ENCODE assay signal across 1 cellular context in genomic region chr11:46554205-46555162, GRCh38.
TF ChIP-seq lines count a peak whose summit lies in the region.

No MANE protein-coding gene starts in this region.

TF ChIP-seq in HEK293, 187 proteins besides CTCF, POLR2A, EP300 and RAD21 (continued from another document and continues in another):
- TF ChIP-seq RBAK (tag by site-specific recombination; IDR thresholded peaks at IDR 0.05) (no peak), ZNF10 (tag by site-specific recombination; IDR thresholded peaks at IDR 0.05) (no peak), ZBTB26 (tag by site-specific recombination; optimal IDR thresholded peaks at IDR 0.05) (no peak), ZNF777 (tag by site-specific recombination; IDR thresholded peaks at IDR 0.05; ENCODE audit: borderline replicate concordance) (no peak), ZSCAN16 (tag by site-specific recombination; IDR thresholded peaks at IDR 0.05) (no peak), MZF1 (tag by site-specific recombination; IDR thresholded peaks at IDR 0.05; ENCODE audit: borderline replicate concordance) (no peak), ZNF239 (tag by site-specific recombination; IDR thresholded peaks at IDR 0.05) (no peak), ZNF24 (tag by site-specific recombination; IDR thresholded peaks at IDR 0.05) (peak; percentile 64), SCRT2 (tag by site-specific recombination; IDR thresholded peaks at IDR 0.05) (peak; percentile 86), OSR2 (tag by site-specific recombination; IDR thresholded peaks at IDR 0.05) (peak; percentile 69; the same call in 1 of the 2 replicates), ZNF350 (tag by site-specific recombination; IDR thresholded peaks at IDR 0.05) (no peak), ZNF146 (tag by site-specific recombination; IDR thresholded peaks at IDR 0.05) (no peak), ZBTB17 (tag by site-specific recombination; IDR thresholded peaks at IDR 0.05) (peak; percentile 85), ZNF37A (tag by site-specific recombination; IDR thresholded peaks at IDR 0.05) (no peak), ZNF629 (tag by site-specific recombination; IDR thresholded peaks at IDR 0.05) (peak; percentile 76), IKZF3 (tag by site-specific recombination; IDR thresholded peaks at IDR 0.05) (peak; percentile 63), ZNF549 (tag by site-specific recombination; IDR thresholded peaks at IDR 0.05) (no peak), INSM2 (tag by site-specific recombination; IDR thresholded peaks at IDR 0.05) (0 out of 2 replicates have a peak, but pooled peaks have one; percentile 24), ZNF600 (tag by site-specific recombination; IDR thresholded peaks at IDR 0.05) (no peak; the same call in 1 of the 2 replicates), ZNF341 (tag by site-specific recombination; IDR thresholded peaks at IDR 0.05; ENCODE audit: low read depth) (no peak), ZNF596 (tag by site-specific recombination; IDR thresholded peaks at IDR 0.05) (no peak), ZNF140 (tag by site-specific recombination; IDR thresholded peaks at IDR 0.05) (no peak), ZNF394 (tag by site-specific recombination; IDR thresholded peaks at IDR 0.05; ENCODE audit: borderline replicate concordance) (no peak; the same call in 1 of the 2 replicates), ZNF529 (tag by site-specific recombination; IDR thresholded peaks at IDR 0.05; ENCODE audit: insufficient replicate concordance) (no peak), SP7 (tag by site-specific recombination; IDR thresholded peaks at IDR 0.05) (peak; percentile 70), YY2 (tag by site-specific recombination; IDR thresholded peaks at IDR 0.05) (no peak), ZNF404 (tag by site-specific recombination; IDR thresholded peaks at IDR 0.05) (no peak), ZNF747 (tag by site-specific recombination; IDR thresholded peaks at IDR 0.05) (no peak), ZNF521 (tag by site-specific recombination; IDR thresholded peaks at IDR 0.05) (no peak), ZNF792 (tag by site-specific recombination; IDR thresholded peaks at IDR 0.05) (no peak), ZNF514 (tag by site-specific recombination; IDR thresholded peaks at IDR 0.05) (no peak), BCL11A (tag by site-specific recombination; IDR thresholded peaks at IDR 0.05; ENCODE audit: low read depth) (no peak), ZNF114 (tag by site-specific recombination; IDR thresholded peaks at IDR 0.05) (no peak), ZNF830 (tag by site-specific recombination; IDR thresholded peaks at IDR 0.05; ENCODE audit: low read depth) (no peak), TCF7L2 (IDR thresholded peaks at IDR 0.05; ENCODE audit: borderline replicate concordance, low read depth, low read length) (0 out of 2 replicates have a peak, but pooled peaks have one; percentile 14), ZEB2 (tag by site-specific recombination; IDR thresholded peaks at IDR 0.05) (peak; percentile 66; the same call in 1 of the 2 replicates), PRDM1 (tag by site-specific recombination; IDR thresholded peaks at IDR 0.05) (peak; percentile 80), REPIN1 (tag by site-specific recombination; IDR thresholded peaks at IDR 0.05; ENCODE audit: low read depth) (no peak), ZNF560 (tag by site-specific recombination; IDR thresholded peaks at IDR 0.05; ENCODE audit: borderline replicate concordance) (no peak), ZNF302 (tag by site-specific recombination; IDR thresholded peaks at IDR 0.05; ENCODE audit: low read depth) (no peak), ZNF610 (tag by site-specific recombination; IDR thresholded peaks at IDR 0.05; ENCODE audit: borderline replicate concordance) (no peak), ZNF132 (tag by site-specific recombination; IDR thresholded peaks at IDR 0.05; ENCODE audit: borderline replicate concordance) (no peak), ZNF202 (tag by site-specific recombination; IDR thresholded peaks at IDR 0.05; ENCODE audit: borderline replicate concordance) (no peak), SETDB1 (IDR thresholded peaks at IDR 0.05; ENCODE audit: insufficient read length, low read length) (no peak), WT1 (tag by site-specific recombination; IDR thresholded peaks at IDR 0.05) (peak; percentile 48; the same call in 1 of the 2 replicates), BCL11B (tag by site-specific recombination; IDR thresholded peaks at IDR 0.05; ENCODE audit: low read depth) (no peak), ZNF510 (tag by site-specific recombination; IDR thresholded peaks at IDR 0.05; ENCODE audit: insufficient replicate concordance) (no peak), HOXD13 (CRISPR knock-in tag; IDR thresholded peaks at IDR 0.05; ENCODE audit: borderline replicate concordance) (no peak), PATZ1 (tag by site-specific recombination; IDR thresholded peaks at IDR 0.05) (no peak), ZNF366 (tag by site-specific recombination; conservative IDR thresholded peaks at IDR 0.05) (peak; percentile 67), FEZF1 (tag by site-specific recombination; IDR thresholded peaks at IDR 0.05) (no peak), ZNF660 (tag by site-specific recombination; IDR thresholded peaks at IDR 0.05) (no peak), ZNF670 (tag by site-specific recombination; IDR thresholded peaks at IDR 0.05; ENCODE audit: low read depth) (no peak), ZBTB7A (tag by site-specific recombination; IDR thresholded peaks at IDR 0.05; ENCODE audit: low read depth) (no peak), KLF8 (tag by site-specific recombination; IDR thresholded peaks at IDR 0.05) (peak; percentile 62), ZNF169 (tag by site-specific recombination; IDR thresholded peaks at IDR 0.05) (no peak)
- TF ChIP-seq, protein P1, sequence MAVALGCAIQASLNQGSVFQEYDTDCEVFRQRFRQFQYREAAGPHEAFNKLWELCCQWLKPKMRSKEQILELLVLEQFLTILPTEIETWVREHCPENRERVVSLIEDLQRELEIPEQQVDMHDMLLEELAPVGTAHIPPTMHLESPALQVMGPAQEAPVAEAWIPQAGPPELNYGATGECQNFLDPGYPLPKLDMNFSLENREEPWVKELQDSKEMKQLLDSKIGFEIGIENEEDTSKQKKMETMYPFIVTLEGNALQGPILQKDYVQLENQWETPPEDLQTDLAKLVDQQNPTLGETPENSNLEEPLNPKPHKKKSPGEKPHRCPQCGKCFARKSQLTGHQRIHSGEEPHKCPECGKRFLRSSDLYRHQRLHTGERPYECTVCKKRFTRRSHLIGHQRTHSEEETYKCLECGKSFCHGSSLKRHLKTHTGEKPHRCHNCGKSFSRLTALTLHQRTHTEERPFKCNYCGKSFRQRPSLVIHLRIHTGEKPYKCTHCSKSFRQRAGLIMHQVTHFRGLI (tag by site-specific recombination; IDR thresholded peaks at IDR 0.05): no peak
- TF ChIP-seq, protein P2, sequence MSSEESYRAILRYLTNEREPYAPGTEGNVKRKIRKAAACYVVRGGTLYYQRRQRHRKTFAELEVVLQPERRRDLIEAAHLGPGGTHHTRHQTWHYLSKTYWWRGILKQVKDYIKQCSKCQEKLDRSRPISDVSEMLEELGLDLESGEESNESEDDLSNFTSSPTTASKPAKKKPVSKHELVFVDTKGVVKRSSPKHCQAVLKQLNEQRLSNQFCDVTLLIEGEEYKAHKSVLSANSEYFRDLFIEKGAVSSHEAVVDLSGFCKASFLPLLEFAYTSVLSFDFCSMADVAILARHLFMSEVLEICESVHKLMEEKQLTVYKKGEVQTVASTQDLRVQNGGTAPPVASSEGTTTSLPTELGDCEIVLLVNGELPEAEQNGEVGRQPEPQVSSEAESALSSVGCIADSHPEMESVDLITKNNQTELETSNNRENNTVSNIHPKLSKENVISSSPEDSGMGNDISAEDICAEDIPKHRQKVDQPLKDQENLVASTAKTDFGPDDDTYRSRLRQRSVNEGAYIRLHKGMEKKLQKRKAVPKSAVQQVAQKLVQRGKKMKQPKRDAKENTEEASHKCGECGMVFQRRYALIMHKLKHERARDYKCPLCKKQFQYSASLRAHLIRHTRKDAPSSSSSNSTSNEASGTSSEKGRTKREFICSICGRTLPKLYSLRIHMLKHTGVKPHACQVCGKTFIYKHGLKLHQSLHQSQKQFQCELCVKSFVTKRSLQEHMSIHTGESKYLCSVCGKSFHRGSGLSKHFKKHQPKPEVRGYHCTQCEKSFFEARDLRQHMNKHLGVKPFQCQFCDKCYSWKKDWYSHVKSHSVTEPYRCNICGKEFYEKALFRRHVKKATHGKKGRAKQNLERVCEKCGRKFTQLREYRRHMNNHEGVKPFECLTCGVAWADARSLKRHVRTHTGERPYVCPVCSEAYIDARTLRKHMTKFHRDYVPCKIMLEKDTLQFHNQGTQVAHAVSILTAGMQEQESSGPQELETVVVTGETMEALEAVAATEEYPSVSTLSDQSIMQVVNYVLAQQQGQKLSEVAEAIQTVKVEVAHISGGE (tag by site-specific recombination; conservative IDR thresholded peaks at IDR 0.05; ENCODE audit: low read depth): no peak
- TF ChIP-seq, protein P3, sequence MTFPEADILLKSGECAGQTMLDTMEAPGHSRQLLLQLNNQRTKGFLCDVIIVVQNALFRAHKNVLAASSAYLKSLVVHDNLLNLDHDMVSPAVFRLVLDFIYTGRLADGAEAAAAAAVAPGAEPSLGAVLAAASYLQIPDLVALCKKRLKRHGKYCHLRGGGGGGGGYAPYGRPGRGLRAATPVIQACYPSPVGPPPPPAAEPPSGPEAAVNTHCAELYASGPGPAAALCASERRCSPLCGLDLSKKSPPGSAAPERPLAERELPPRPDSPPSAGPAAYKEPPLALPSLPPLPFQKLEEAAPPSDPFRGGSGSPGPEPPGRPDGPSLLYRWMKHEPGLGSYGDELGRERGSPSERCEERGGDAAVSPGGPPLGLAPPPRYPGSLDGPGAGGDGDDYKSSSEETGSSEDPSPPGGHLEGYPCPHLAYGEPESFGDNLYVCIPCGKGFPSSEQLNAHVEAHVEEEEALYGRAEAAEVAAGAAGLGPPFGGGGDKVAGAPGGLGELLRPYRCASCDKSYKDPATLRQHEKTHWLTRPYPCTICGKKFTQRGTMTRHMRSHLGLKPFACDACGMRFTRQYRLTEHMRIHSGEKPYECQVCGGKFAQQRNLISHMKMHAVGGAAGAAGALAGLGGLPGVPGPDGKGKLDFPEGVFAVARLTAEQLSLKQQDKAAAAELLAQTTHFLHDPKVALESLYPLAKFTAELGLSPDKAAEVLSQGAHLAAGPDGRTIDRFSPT (tag by site-specific recombination; IDR thresholded peaks at IDR 0.05): 0 out of 2 replicates have a peak, but pooled peaks have one; percentile 9
- TF ChIP-seq, protein P4, sequence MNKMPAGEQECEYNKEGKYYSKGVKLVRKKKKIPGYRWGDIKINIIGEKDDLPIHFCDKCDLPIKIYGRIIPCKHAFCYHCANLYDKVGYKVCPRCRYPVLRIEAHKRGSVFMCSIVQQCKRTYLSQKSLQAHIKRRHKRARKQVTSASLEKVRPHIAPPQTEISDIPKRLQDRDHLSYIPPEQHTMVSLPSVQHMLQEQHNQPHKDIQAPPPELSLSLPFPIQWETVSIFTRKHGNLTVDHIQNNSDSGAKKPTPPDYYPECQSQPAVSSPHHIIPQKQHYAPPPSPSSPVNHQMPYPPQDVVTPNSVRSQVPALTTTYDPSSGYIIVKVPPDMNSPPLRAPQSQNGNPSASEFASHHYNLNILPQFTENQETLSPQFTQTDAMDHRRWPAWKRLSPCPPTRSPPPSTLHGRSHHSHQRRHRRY (tag by site-specific recombination; IDR thresholded peaks at IDR 0.05): no peak
- TF ChIP-seq, protein P5, sequence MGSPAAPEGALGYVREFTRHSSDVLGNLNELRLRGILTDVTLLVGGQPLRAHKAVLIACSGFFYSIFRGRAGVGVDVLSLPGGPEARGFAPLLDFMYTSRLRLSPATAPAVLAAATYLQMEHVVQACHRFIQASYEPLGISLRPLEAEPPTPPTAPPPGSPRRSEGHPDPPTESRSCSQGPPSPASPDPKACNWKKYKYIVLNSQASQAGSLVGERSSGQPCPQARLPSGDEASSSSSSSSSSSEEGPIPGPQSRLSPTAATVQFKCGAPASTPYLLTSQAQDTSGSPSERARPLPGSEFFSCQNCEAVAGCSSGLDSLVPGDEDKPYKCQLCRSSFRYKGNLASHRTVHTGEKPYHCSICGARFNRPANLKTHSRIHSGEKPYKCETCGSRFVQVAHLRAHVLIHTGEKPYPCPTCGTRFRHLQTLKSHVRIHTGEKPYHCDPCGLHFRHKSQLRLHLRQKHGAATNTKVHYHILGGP (tag by site-specific recombination; IDR thresholded peaks at IDR 0.05): peak; percentile 67; the same call in 1 of the 2 replicates
